In the genomic region with DNA sequence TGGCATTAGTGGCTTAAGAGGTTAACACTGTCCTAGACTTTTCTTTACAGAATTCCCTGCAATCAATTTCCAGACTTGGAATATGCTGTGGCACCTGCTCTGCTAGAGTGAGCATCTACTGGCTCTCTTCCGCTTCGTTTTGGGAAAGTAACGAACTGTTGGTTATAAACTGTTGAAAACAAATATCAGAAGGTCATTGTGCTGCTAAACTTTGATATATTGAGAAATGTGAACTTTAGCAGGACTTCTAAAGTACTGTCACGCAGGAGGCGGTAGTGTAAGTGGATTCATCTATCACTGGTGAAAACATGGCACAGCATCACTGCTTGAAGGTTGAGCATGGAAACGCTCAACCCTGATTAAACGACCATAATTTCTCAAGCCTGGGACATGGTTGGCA, we compare ENCODE assay signal across 28 cellular contexts.
"Had no signal": no experiment of that assay in that cellular context is flagged by ENCODE, and none has a peak within 500 bp of the region (broad histone marks: within the 10 kb centered on the region; RNA-seq: fewer than 3 reads in every experiment).

No MANE protein-coding gene starts in this region.

- H3K9me3 ChIP-seq: colonic mucosa, esophagus muscularis mucosa, esophagus squamous epithelium, gastrocnemius medialis, gastroesophageal sphincter, heart left ventricle, heart right ventricle had no signal

- ATAC-seq: effector memory CD8-positive, alpha-beta T cell; esophagus mucosa; foreskin keratinocyte; gastrocnemius medialis; gastroesophageal sphincter; heart left ventricle; heart right ventricle had no signal

- H3K27me3 ChIP-seq: colonic mucosa, esophagus muscularis mucosa, esophagus squamous epithelium, foreskin keratinocyte, gastrocnemius medialis, gastroesophageal sphincter, heart left ventricle, heart right ventricle had no signal

- H3K27ac ChIP-seq: colonic mucosa, coronary artery, dorsolateral prefrontal cortex, epithelial cell of prostate, esophagus muscularis mucosa, esophagus squamous epithelium, foreskin keratinocyte, gastrocnemius medialis, gastroesophageal sphincter, heart left ventricle, heart right ventricle had no signal

- H3K4me3 ChIP-seq: colonic mucosa, coronary artery, dorsolateral prefrontal cortex, esophagus muscularis mucosa, esophagus squamous epithelium, gastrocnemius medialis, gastroesophageal sphincter, heart left ventricle, heart right ventricle had no signal

- FAIRE-seq: colon, endometrium, endothelial cell of umbilical vein, frontal cortex had no signal

- DNase-seq: colonic mucosa; cortex of kidney; dermis blood vessel endothelial cell; dorsolateral prefrontal cortex; effector CD4-positive, alpha-beta T cell; effector CD8-positive, alpha-beta T cell; effector memory CD4-positive, alpha-beta T cell; effector memory CD8-positive, alpha-beta T cell; endodermal cell; erythroblast; esophagus squamous epithelium; foreskin fibroblast; foreskin keratinocyte; foreskin melanocyte; gastrocnemius medialis; glutamatergic neuron; head of caudate nucleus; heart left ventricle; heart right ventricle had no signal

- H3K36me3 ChIP-seq: colonic mucosa, esophagus muscularis mucosa, esophagus squamous epithelium, gastrocnemius medialis, gastroesophageal sphincter, heart left ventricle, heart right ventricle had no signal

- H3K4me1 ChIP-seq: colonic mucosa, esophagus muscularis mucosa, esophagus squamous epithelium, foreskin keratinocyte, gastrocnemius medialis, gastroesophageal sphincter, heart left ventricle, heart right ventricle had no signal
